ENCODE assay signal across 1 cellular context in the genomic region with DNA sequence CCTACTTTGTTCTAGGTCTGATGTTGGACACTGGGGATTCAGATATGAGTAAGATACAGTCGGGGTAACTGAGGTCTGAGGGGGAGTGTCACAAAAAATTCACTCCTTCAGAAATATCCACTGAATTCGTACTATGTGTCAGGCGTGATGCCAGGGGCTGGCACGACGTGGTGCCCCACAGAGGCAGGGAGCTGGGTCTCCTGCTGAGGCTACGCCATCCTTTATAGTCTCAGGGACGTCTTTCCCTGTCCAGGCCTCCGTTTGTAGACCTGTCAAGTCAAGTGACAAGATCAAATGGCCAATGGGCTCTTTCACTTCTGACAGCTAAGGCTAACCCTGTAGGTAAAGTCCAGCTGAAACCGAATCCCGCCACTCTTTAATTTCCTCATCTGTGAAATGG.
TF ChIP-seq lines count a peak whose summit lies in the region.

No MANE protein-coding gene starts in this region.

TF ChIP-seq in GM23338, 12 proteins besides CTCF, POLR2A, EP300 and RAD21 (continued from another document):
- no peak for TF ChIP-seq ZNF462 (CRISPR knock-in tag; IDR thresholded peaks at IDR 0.05)
- TF ChIP-seq ZNF114 (CRISPR knock-in tag; IDR thresholded peaks at IDR 0.05), result no peak
TF ChIP-seq in GM23338: peak in this region for 0.
